In the genomic region with DNA sequence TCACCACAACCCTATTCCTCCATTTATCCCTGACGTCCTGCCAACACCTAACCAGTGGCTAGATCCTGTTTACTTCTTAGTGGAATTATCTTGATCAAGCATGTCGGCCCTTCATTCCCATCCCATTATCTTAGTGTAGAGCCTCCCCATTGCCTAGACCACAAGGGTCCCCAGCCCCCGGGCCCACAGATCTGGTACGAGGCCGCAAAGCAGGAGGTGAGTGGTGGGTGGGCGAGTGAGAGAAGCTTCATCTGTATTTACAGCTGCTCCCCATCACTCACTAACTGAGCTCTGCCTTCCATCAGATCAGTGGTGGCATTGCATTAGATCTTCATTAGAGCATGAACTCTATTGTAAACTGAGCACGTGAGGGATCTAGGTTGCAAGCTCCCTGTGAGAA, we compare ENCODE assay signal across 20 cellular contexts.
"Had no signal": no experiment of that assay in that cellular context is flagged by ENCODE, and none has a peak within 500 bp of the region (broad histone marks: within the 10 kb centered on the region; RNA-seq: fewer than 3 reads in every experiment).

No MANE protein-coding gene starts in this region.

- H3K27ac ChIP-seq: epithelial cell of prostate, neutrophil had no signal

- DNase-seq: effector memory CD8-positive, alpha-beta T cell; foreskin fibroblast; glutamatergic neuron; immature natural killer cell; lower lobe of right lung; naive B cell; small intestine; stimulated activated CD4-positive, alpha-beta T cell treated with anti-CD3 and anti-CD28 coated beads, Interleukin-15, amount 100 ng/mL, for 24 hours; stimulated activated CD4-positive, alpha-beta T cell treated with anti-CD3 and anti-CD28 coated beads, Interleukin-1b, Interleukin-23, amount 100 ng/mL, for 48 hours; stimulated activated CD4-positive, alpha-beta T cell treated with anti-CD3 and anti-CD28 coated beads, Interleukin-4, amount 100 ng/mL, for 4 hours; stimulated activated naive B cell treated with anti-CD40 and anti-IgM and Interleukin-4, amounts not matched to agents 10 μg/mL and 1 μg/mL and 100 μg/mL, for 72 hours; stimulated activated naive CD8-positive, alpha-beta T cell treated with anti-CD3 and anti-CD28 coated beads, Interleukin-15, amount 100 ng/mL, for 72 hours; trophoblast cell had no signal

- H3K36me3 Mint-ChIP-seq: immature natural killer cell; memory B cell; naive B cell; stimulated activated naive B cell treated with anti-CD40 and anti-IgM and Interleukin-4, amounts not matched to agents 10 μg/mL and 1 μg/mL and 100 μg/mL, for 72 hours had no signal

- H3K4me3 Mint-ChIP-seq: effector memory CD8-positive, alpha-beta T cell; immature natural killer cell; memory B cell; naive B cell; stimulated activated naive B cell treated with anti-CD40 and anti-IgM and Interleukin-4, amounts not matched to agents 10 μg/mL and 1 μg/mL and 100 μg/mL, for 72 hours; stimulated activated naive CD8-positive, alpha-beta T cell treated with anti-CD3 and anti-CD28 coated beads, Interleukin-15, amount 100 ng/mL, for 72 hours had no signal

- H3K27me3 ChIP-seq: esophagus muscularis mucosa, gastroesophageal sphincter, left lung, neutrophil, right atrium auricular region had no signal

- H3K27ac Mint-ChIP-seq: effector memory CD8-positive, alpha-beta T cell; immature natural killer cell; memory B cell; naive B cell; stimulated activated naive B cell treated with anti-CD40 and anti-IgM and Interleukin-4, amounts not matched to agents 10 μg/mL and 1 μg/mL and 100 μg/mL, for 72 hours; stimulated activated naive CD8-positive, alpha-beta T cell treated with anti-CD3 and anti-CD28 coated beads, Interleukin-15, amount 100 ng/mL, for 72 hours had no signal

- H3K4me1 Mint-ChIP-seq: immature natural killer cell; memory B cell; naive B cell; stimulated activated naive B cell treated with anti-CD40 and anti-IgM and Interleukin-4, amounts not matched to agents 10 μg/mL and 1 μg/mL and 100 μg/mL, for 72 hours had no signal

- H3K9me3 Mint-ChIP-seq: effector memory CD8-positive, alpha-beta T cell; immature natural killer cell; stimulated activated naive B cell treated with anti-CD40 and anti-IgM and Interleukin-4, amounts not matched to agents 10 μg/mL and 1 μg/mL and 100 μg/mL, for 72 hours; stimulated activated naive CD8-positive, alpha-beta T cell treated with anti-CD3 and anti-CD28 coated beads, Interleukin-15, amount 100 ng/mL, for 72 hours had no signal

- H3K4me3 ChIP-seq: esophagus muscularis mucosa, gastroesophageal sphincter, left lung, lower lobe of right lung, right atrium auricular region had no signal

- H3K36me3 ChIP-seq: esophagus muscularis mucosa, gastroesophageal sphincter, left lung, lower lobe of right lung, neutrophil, right atrium auricular region had no signal

- H3K9me3 ChIP-seq: esophagus muscularis mucosa, gastroesophageal sphincter, left lung, lower lobe of right lung, neutrophil, right atrium auricular region had no signal

- ATAC-seq: effector memory CD8-positive, alpha-beta T cell; gastroesophageal sphincter; left lung; lower lobe of right lung; stimulated activated naive B cell treated with anti-CD40 and anti-IgM and Interleukin-4, amounts not matched to agents 10 μg/mL and 1 μg/mL and 100 μg/mL, for 72 hours; stimulated activated naive CD8-positive, alpha-beta T cell treated with anti-CD3 and anti-CD28 coated beads, Interleukin-15, amount 100 ng/mL, for 72 hours had no signal
